In the genomic region with DNA sequence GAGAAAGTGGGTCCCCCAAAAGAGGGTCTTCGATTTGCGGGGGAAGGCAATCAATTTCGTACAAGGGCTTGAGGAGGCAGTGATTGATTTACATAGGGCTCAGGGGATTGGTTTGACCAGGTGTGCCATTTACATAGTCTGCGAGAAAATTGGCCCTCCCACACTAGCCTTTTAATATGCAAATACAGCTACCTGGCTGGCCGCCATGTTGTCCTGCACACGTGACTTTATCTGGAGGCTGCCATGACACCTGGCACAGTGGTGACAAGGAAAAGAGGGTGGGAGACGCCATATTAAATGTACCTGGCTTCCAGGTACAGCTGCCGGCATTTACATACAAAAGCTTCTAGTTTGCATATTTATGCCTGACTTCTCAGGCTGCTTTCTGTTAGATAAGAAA, we compare ENCODE assay signal across 18 cellular contexts.
DNase-seq lines count a peak whose midpoint lies in the region; ATAC-seq, FAIRE-seq and TF ChIP-seq lines count a peak whose summit lies in the region.
"Had no signal": no experiment of that assay in that cellular context is flagged by ENCODE, and none has a peak within 500 bp of the region (broad histone marks: within the 10 kb centered on the region; RNA-seq: fewer than 3 reads in every experiment).

No MANE protein-coding gene starts in this region.

- intact Hi-C loops in left ventricle myocardium superior (cut with micrococcal nuclease), result no loop called here

- no peak for TF ChIP-seq CTCF in H1 (IDR thresholded peaks at IDR 0.05; ENCODE audit: control extremely low read depth in 1 of 3, insufficient read depth in 1 of 3, low read depth in 1 of 3, low read length in 3 of 3)

- no peak overlapping the region for H3K4me2 ChIP-seq in H1 (ENCODE audit: insufficient read depth in 1 of 2, low read depth in 2 of 2, low read length in 2 of 2)
- H3K4me2 ChIP-seq: A549 had no signal

- H3K56ac ChIP-seq in H1 (replicated peaks; ENCODE audit: insufficient read length, low read depth, low read length), result no peak overlapping the region

- DNase-seq in NCI-H2196 (lab: John Stamatoyannopoulos, UW; ENCODE audit: unreplicated experiment) (peak; percentile 3), NCI-H2196 treated with DMSO at 0.1 percent for 48 hours (lab: John Stamatoyannopoulos, UW; ENCODE audit: unreplicated experiment) (no peak), NCI-H526 (lab: John Stamatoyannopoulos, UW) (peak; percentile 88), H1 (ENCODE audit: low read depth in 1 of 2, low spot score in 2 of 2) (no peak), left ventricle myocardium superior (no peak), amniotic stem cell (lab: John Stamatoyannopoulos, UW) (no peak)
- DNase-seq: CD8-positive, alpha-beta T cell; DMS79 treated with DMSO at 0.1 percent for 48 hours; MM.1S; NCI-H187 treated with DMSO at 0.1 percent for 48 hours; NCI-H226; NCI-H524; OCI-M1; Right ventricle myocardium superior; SW 1271 had no signal

- POLR2A ChIA-PET in H1 (lab: Charles Lee; ENCODE audit: partially characterized antibody), result interaction anchor here (1.0 kb wide), 1 partner anchor 17 kb away, joined by 3 read pairs; no protein-coding TSS in a partner anchor

- TF ChIP-seq EP300 in H1 (IDR thresholded peaks at IDR 0.05; ENCODE audit: borderline replicate concordance in 1 of 2, low read depth in 2 of 2, low read length in 2 of 2), result no peak

- no peak for TF ChIP-seq RAD21 in H1 (IDR thresholded peaks at IDR 0.05 in 1 of 2, conservative IDR thresholded peaks at IDR 0.05 in 1 of 2; ENCODE audit: low read depth in 2 of 2, low read length in 2 of 2)

- no peak overlapping the region for H4K8ac ChIP-seq in H1 (ENCODE audit: extremely low read depth, insufficient read depth, low read length)

- no peaks in the 10 kb centered on the region for H3K23me2 ChIP-seq in H1 (ENCODE audit: low read depth, low read length)

- H3K36me3 ChIP-seq in H1 (ENCODE audit: control insufficient read depth in 2 of 4, insufficient read depth in 4 of 4, low read length in 3 of 4), result no peaks in the 10 kb centered on the region

- no peak overlapping the region for H2AFZ ChIP-seq in H1 (ENCODE audit: low read length)

- FAIRE-seq in H1 (lab: Jason Lieb, UNC), result peak; percentile 13
- FAIRE-seq: A549 had no signal

- no peak overlapping the region for H3K4me3 ChIP-seq in H1 (ENCODE audit: extremely low read depth in 1 of 4, insufficient read depth in 2 of 4, low read depth in 3 of 4, low read length in 4 of 4)
- H3K4me3 ChIP-seq: A549 had no signal

- H3K23ac ChIP-seq in H1 (ENCODE audit: insufficient read length), result no peak overlapping the region

- no peaks in the 10 kb centered on the region for H4K20me1 ChIP-seq in H1 (replicated peaks in 1 of 2; ENCODE audit: control insufficient read depth in 1 of 2, insufficient read depth in 2 of 2, low read length in 2 of 2)

- no peak overlapping the region for H2BK20ac ChIP-seq in H1 (ENCODE audit: low read length)

- CTCF ChIA-PET in H1 (lab: Charles Lee; ENCODE audit: partially characterized antibody), result interaction anchor here (1.1 kb wide), 1 partner anchor 14 kb away, joined by 3 read pairs; no protein-coding TSS in a partner anchor

- H3K18ac ChIP-seq in H1 (ENCODE audit: extremely low read depth, low read length), result no peak overlapping the region

- no peak overlapping the region for H4K91ac ChIP-seq in H1 (replicated peaks; ENCODE audit: insufficient read length, low read length)

- no peaks in the 10 kb centered on the region for H3K79me2 ChIP-seq in H1 (ENCODE audit: control insufficient read depth in 1 of 2, insufficient read depth in 2 of 2, low read length in 2 of 2)

- H3K9me3 ChIP-seq in H1 (ENCODE audit: insufficient read depth in 2 of 2, low read depth in 1 of 2, low read length in 1 of 2), result no peaks in the 10 kb centered on the region
- H3K9me3 ChIP-seq: A549 had no signal

- H2BK120ac ChIP-seq in H1 (replicated peaks; ENCODE audit: low read depth, low read length), result no peak overlapping the region

- H3K4ac ChIP-seq in H1 (replicated peaks; ENCODE audit: insufficient read length, low read depth, low read length), result no peak overlapping the region

- no peak overlapping the region for H3K9ac ChIP-seq in H1 (replicated peaks in 1 of 4; ENCODE audit: extremely low read depth in 1 of 4, low read depth in 3 of 4, low read length in 3 of 4)

- H3K27me3 ChIP-seq in H1 (replicated peaks in 1 of 4; ENCODE audit: control insufficient read depth in 3 of 4, extremely low read depth in 1 of 4, insufficient read depth in 3 of 4, low read length in 3 of 4), result no peaks in the 10 kb centered on the region

- 84% methylated on average over 8 of the region's 8 CpGs; no CpG with 5 or more reads in 1 of the 2 experiments for WGBS in H1 (ENCODE audit: extremely low coverage in 1 of 2, insufficient coverage in 1 of 2, insufficient read length in 1 of 2, insufficient replicate concordance in 2 of 2, low coverage in 1 of 2, low lambda C conversion rate in 2 of 2, missing lambda C conversion rate in 1 of 2), 2 experiments

- no peak overlapping the region for H4K5ac ChIP-seq in H1 (ENCODE audit: insufficient read length, low read depth, low read length)

- no peak overlapping the region for H2AK5ac ChIP-seq in H1 (ENCODE audit: low read depth, low read length)

- no peak overlapping the region for H2BK12ac ChIP-seq in H1 (ENCODE audit: low read depth, low read length)

- H3K27ac ChIP-seq in H1 (ENCODE audit: low read depth, low read length), result no peak overlapping the region
- H3K27ac ChIP-seq: A549 had no signal

- TF ChIP-seq POLR2A in H1 (IDR thresholded peaks at IDR 0.05; ENCODE audit: control extremely low read depth in 1 of 2, low read depth in 2 of 2, low read length in 2 of 2), result no peak

- H2BK5ac ChIP-seq in H1 (ENCODE audit: low read depth, low read length), result no peak overlapping the region

- H3K79me1 ChIP-seq in H1 (ENCODE audit: low read depth, low read length), result no peaks in the 10 kb centered on the region

- no peak overlapping the region for H2BK15ac ChIP-seq in H1 (ENCODE audit: low read length)

- no peak overlapping the region for H3K14ac ChIP-seq in H1 (ENCODE audit: insufficient read length)

- ATAC-seq in left ventricle myocardium superior (no peak), GM19023 (IDR thresholded peaks at IDR 0.05; ENCODE audit: unreplicated experiment) (no peak)
- ATAC-seq: A549; CD8-positive, alpha-beta T cell; HCT116 had no signal

- peaks cover 0 to 3% (median 0%) of the 10 kb centered on the region in 4 experiments; a peak in 1 of 7 replicates for H3K4me1 ChIP-seq in H1 (replicated peaks in 1 of 4; ENCODE audit: control insufficient read depth in 3 of 4, insufficient read depth in 4 of 4, low read length in 3 of 4)
- H3K4me1 ChIP-seq: A549 had no signal

TF ChIP-seq in H1, 55 proteins besides CTCF, POLR2A, EP300 and RAD21:
- TF ChIP-seq, protein P1, sequence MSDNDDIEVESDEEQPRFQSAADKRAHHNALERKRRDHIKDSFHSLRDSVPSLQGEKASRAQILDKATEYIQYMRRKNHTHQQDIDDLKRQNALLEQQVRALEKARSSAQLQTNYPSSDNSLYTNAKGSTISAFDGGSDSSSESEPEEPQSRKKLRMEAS (IDR thresholded peaks at IDR 0.05), result 0 out of 2 replicates have a peak, but pooled peaks have one; percentile 15
- TF ChIP-seq POU5F1 (IDR thresholded peaks at IDR 0.05; ENCODE audit: low read depth, low read length) (0 out of 2 replicates have a peak, but pooled peaks have one; percentile 29), YY1 (IDR thresholded peaks at IDR 0.05; ENCODE audit: low read depth, low read length) (peak; percentile 93), BRCA1 (IDR thresholded peaks at IDR 0.05; ENCODE audit: low read depth, low read length) (no peak)

Comparison
In these comparisons a context has a peak if more than half of its experiments do, and no peak if none do; other contexts are left out.
1. DNase-seq: peak in NCI-H2196 (single experiment) and NCI-H526 (2 of 2); none in NCI-H2196 treated with DMSO at 0.1 percent for 48 hours (single experiment), H1 (0 of 2), left ventricle myocardium superior (single experiment) and amniotic stem cell (single experiment).